In genomic region chr6:98947411-98948292, GRCh38 we compare ENCODE assay signal across 8 cellular contexts. TPM values are rescaled to one million over a fixed set of nuclear protein-coding genes. Genes with fewer than 3 reads are reported as not detected.
DNase-seq lines count a peak whose midpoint lies in the region; ATAC-seq and TF ChIP-seq lines count a peak whose summit lies in the region.

TSS of gene FBXL4 (minus strand) at chr6:98947946. CDS start at chr6:98926988, 20,958 bp downstream.

- peak within 1 kb of the TSS; percentile 96 for H3K27ac Mint-ChIP-seq in activated T-cell treated with anti-CD3 and anti-CD28 coated beads, Interleukin-2, amount 50 U/mL, for 24 hours

- H3K9ac ChIP-seq in HUES6 (ENCODE audit: low read length) (peak within 1 kb of the TSS; percentile 79), muscle layer of colon (ENCODE audit: low read length) (peak within 1 kb of the TSS; percentile 62)

- H3K27me3 ChIP-seq in HUES6 (ENCODE audit: control insufficient read depth, insufficient read depth, low read length) (no peaks in the 10 kb centered on the region), Panc1 (ENCODE audit: control insufficient read depth, insufficient read depth, low read length) (no peaks in the 10 kb centered on the region), esophagus muscularis mucosa (no peaks in the 10 kb centered on the region), muscle layer of colon (ENCODE audit: control insufficient read depth in 1 of 2, insufficient read depth in 2 of 2, low read length in 2 of 2) (no peaks in the 10 kb centered on the region)

- CTCF ChIA-PET in Panc1 (lab: Charles Lee) = no interaction called here

- peaks cover 2% of the 10 kb centered on the region; the same call in 1 of the 2 replicates for H3K9me3 ChIP-seq in HUES6 (ENCODE audit: control insufficient read depth, insufficient read depth, low read depth, low read length)
- H3K9me3 ChIP-seq in Panc1 (ENCODE audit: control insufficient read depth, insufficient read depth, low read depth, low read length) = peaks cover 4% of the 10 kb centered on the region; the same call in 1 of the 2 replicates
- no peaks in the 10 kb centered on the region for H3K9me3 ChIP-seq in esophagus muscularis mucosa
- no peaks in the 10 kb centered on the region for H3K9me3 ChIP-seq in muscle layer of colon (ENCODE audit: low read length)

- TF ChIP-seq CTCF in Panc1 (IDR thresholded peaks at IDR 0.05) (no peak), esophagus muscularis mucosa (IDR thresholded peaks at IDR 0.05) (no peak)

- H3K27ac ChIP-seq in HUES6 (ENCODE audit: low read depth, low read length) (peak within 1 kb of the TSS; percentile 31; the same call in 1 of the 2 replicates), Panc1 (ENCODE audit: low read length) (peak within 1 kb of the TSS; percentile 86), esophagus muscularis mucosa (replicated peaks in 1 of 4) (peak within 1 kb of the TSS; percentile 87 to 94 (median 92)), muscle layer of colon (ENCODE audit: low read depth, low read length) (peak within 1 kb of the TSS; percentile 85)

- ATAC-seq in GM21423 (IDR thresholded peaks at IDR 0.05; ENCODE audit: unreplicated experiment) (peak; percentile 75), Panc1 (peak; percentile 98)

- TF ChIP-seq POLR2A in esophagus muscularis mucosa (IDR thresholded peaks at IDR 0.05; ENCODE audit: low read depth) = peak; percentile 42

- H3K27me3 Mint-ChIP-seq in activated T-cell treated with anti-CD3 and anti-CD28 coated beads, Interleukin-2, amount 50 U/mL, for 24 hours = peaks cover 3% of the 10 kb centered on the region

- H3K36me3 ChIP-seq in HUES6 (ENCODE audit: control insufficient read depth, insufficient read depth, low read length) = no peaks in the 10 kb centered on the region
- no peaks in the 10 kb centered on the region; the same call in 1 of the 2 replicates for H3K36me3 ChIP-seq in Panc1 (ENCODE audit: control insufficient read depth, insufficient read depth, low read length)
- H3K36me3 ChIP-seq in esophagus muscularis mucosa = no peaks in the 10 kb centered on the region
- H3K36me3 ChIP-seq in muscle layer of colon (ENCODE audit: insufficient read depth, low read length) = no peaks in the 10 kb centered on the region

- peaks cover 3% of the 10 kb centered on the region for H3K9me3 Mint-ChIP-seq in activated T-cell treated with anti-CD3 and anti-CD28 coated beads, Interleukin-2, amount 50 U/mL, for 24 hours

- peaks cover 20% of the 10 kb centered on the region for H3K36me3 Mint-ChIP-seq in activated T-cell treated with anti-CD3 and anti-CD28 coated beads, Interleukin-2, amount 50 U/mL, for 24 hours (ENCODE audit: low read depth)

- BruUV-seq in Panc1 (replicated peaks; lab: Mats Ljungman, UMichigan) = no TSS peak

- H3K4me1 Mint-ChIP-seq in activated T-cell treated with anti-CD3 and anti-CD28 coated beads, Interleukin-2, amount 50 U/mL, for 24 hours (ENCODE audit: low read depth) = peaks cover 31% of the 10 kb centered on the region

- H3K4me1 ChIP-seq in HUES6 (ENCODE audit: control insufficient read depth, insufficient read depth, low read length) (peaks cover 11% of the 10 kb centered on the region; the same call in 1 of the 2 replicates), Panc1 (ENCODE audit: control insufficient read depth, insufficient read depth, low read length) (peaks cover 19% of the 10 kb centered on the region), esophagus muscularis mucosa (peaks cover 7 to 33% (median 32%) of the 10 kb centered on the region in 4 donors), muscle layer of colon (ENCODE audit: insufficient read depth, low read length) (peaks cover 18% of the 10 kb centered on the region)

- peak within 1 kb of the TSS; percentile 87 for H3K4me3 ChIP-seq in HUES6 (ENCODE audit: low read depth, low read length)
- peak within 1 kb of the TSS; percentile 69 to 85 for H3K4me3 ChIP-seq in Panc1 (ENCODE audit: low read depth in 2 of 2, low read length in 2 of 2)
- peak within 1 kb of the TSS; percentile 84 to 96 (median 92) for H3K4me3 ChIP-seq in esophagus muscularis mucosa
- peak within 1 kb of the TSS; percentile 69 to 90 for H3K4me3 ChIP-seq in muscle layer of colon (ENCODE audit: low read depth in 1 of 2, low read length in 2 of 2)

- no peak for TF ChIP-seq EP300 in esophagus muscularis mucosa (IDR thresholded peaks at IDR 0.05)

- H3K4me3 Mint-ChIP-seq in activated T-cell treated with anti-CD3 and anti-CD28 coated beads, Interleukin-2, amount 50 U/mL, for 24 hours = peak within 1 kb of the TSS; percentile 93

- in situ Hi-C loops in Panc1 (cut with HindIII; ENCODE audit: low pct_unique_long_range_greater_than_20kb, low sequenced_read_pairs) = no loop called here

- POLR2A ChIA-PET in Panc1 (lab: Charles Lee) = interaction anchor here (0.7 kb wide), 1 partner anchor 21 kb away, joined by 5 read pairs; no protein-coding TSS in a partner anchor

- intact Hi-C loops in Panc1 (cut with micrococcal nuclease; ENCODE audit: unreplicated experiment) = no loop called here
- intact Hi-C loops in esophagus muscularis mucosa (cut with DNase I) = no loop called here

- DNase-seq in DMS 273 treated with DMSO at 0.1 percent for 48 hours (lab: John Stamatoyannopoulos, UW) (peak; percentile 72), Panc1 (ENCODE audit: low read depth, low spot score) (no peak), esophagus muscularis mucosa (ENCODE audit: extremely low spot score) (no peak)
- peak; percentile 91 for DNase-seq in activated T-cell treated with anti-CD3 and anti-CD28 coated beads, Interleukin-2, amount 50 U/mL, for 24 hours
- DNase-seq in stimulated activated CD8-positive, alpha-beta memory T cell treated with anti-CD3 and anti-CD28 coated beads, Interleukin-7, amount 100 ng/mL, for 4 hours (ENCODE audit: low read depth in 2 of 2) = peak; percentile 66 to 82

- WGBS in esophagus muscularis mucosa = 4% methylated on average over 44 of the region's 93 CpGs

RNA-seq across cellular contexts. Expression of gene FBXL4, which starts in this region (rescaled TPM):
- total RNA-seq in Panc1 (2021; ENCODE audit: unreplicated experiment) (11.5 TPM), esophagus muscularis mucosa (10 to 100 TPM; 11.8 to 17.8 (median 15.6) TPM)
- polyA plus RNA-seq in Panc1 (2012; ENCODE audit: insufficient read length) = 5.1 TPM

Comparison
In these comparisons a context has a peak if more than half of its experiments do, and no peak if none do; other contexts are left out.
1. DNase-seq: peak in DMS 273 treated with DMSO at 0.1 percent for 48 hours (single experiment), activated T-cell treated with anti-CD3 and anti-CD28 coated beads, Interleukin-2, amount 50 U/mL, for 24 hours (single experiment) and stimulated activated CD8-positive, alpha-beta memory T cell treated with anti-CD3 and anti-CD28 coated beads, Interleukin-7, amount 100 ng/mL, for 4 hours (2 of 2); none in Panc1 (single experiment) and esophagus muscularis mucosa (single experiment).
2. H3K27ac ChIP-seq: peak in every context shown above with its lines; median percentile 92 in esophagus muscularis mucosa; 86 in Panc1; 85 in muscle layer of colon; 31 in HUES6.
3. Peak in every context shown above with its lines, with median percentiles within 50 percentile points of each other: H3K4me3 ChIP-seq.